In the genomic region with DNA sequence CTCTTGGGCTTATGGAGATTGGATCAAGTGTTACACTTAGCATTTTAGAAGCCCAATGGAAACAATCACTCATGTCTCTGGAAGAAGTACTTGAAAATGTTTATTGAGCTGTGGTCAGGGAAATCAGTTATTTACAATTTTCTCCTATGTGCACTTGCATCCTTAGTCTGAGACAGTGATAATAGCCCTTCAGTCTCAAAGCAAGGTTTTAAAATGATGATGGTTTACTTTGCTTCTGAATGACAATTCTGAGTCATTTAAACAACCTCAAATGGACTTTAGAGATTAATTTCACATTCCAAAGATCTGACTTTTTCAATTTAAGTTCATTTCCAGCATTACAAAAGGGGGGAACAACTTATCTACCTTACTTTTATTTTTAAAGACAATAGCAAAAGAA, we compare ENCODE assay signal across 20 cellular contexts. TPM values are rescaled to one million over a fixed set of nuclear protein-coding genes. Genes with fewer than 3 reads are reported as not detected.
A peak's percentile ranks its signal among the peaks of the same experiment; 100 is the strongest.
DNase-seq lines count a peak whose midpoint lies in the region; ATAC-seq, FAIRE-seq and TF ChIP-seq lines count a peak whose summit lies in the region.
"Had no signal": no experiment of that assay in that cellular context is flagged by ENCODE, and none has a peak within 500 bp of the region (broad histone marks: within the 10 kb centered on the region; RNA-seq: fewer than 3 reads in every experiment).

No MANE protein-coding gene starts in this region.

- peaks cover 60% of the 10 kb centered on the region for H3K79me2 ChIP-seq in parathyroid adenoma

- H3K4me1 ChIP-seq in parathyroid adenoma = peaks cover 60% of the 10 kb centered on the region

- TF ChIP-seq CTCF in brain microvascular endothelial cell (IDR thresholded peaks at IDR 0.05; ENCODE audit: low read depth, low read length, missing control alignments) = no peak
- TF ChIP-seq CTCF in parathyroid adenoma (IDR thresholded peaks at IDR 0.05) = no peak
- no peak for TF ChIP-seq CTCF in GM10266 (IDR thresholded peaks at IDR 0.05; ENCODE audit: control insufficient read depth, insufficient read depth, low read depth, missing control alignments)
- TF ChIP-seq CTCF in omental fat pad (IDR thresholded peaks at IDR 0.05) = no peak

- H3K4me3 ChIP-seq in brain microvascular endothelial cell (ENCODE audit: low read depth, low read length) (no peak overlapping the region), parathyroid adenoma (ENCODE audit: low read depth, low read length) (no peak overlapping the region)
- H3K4me3 ChIP-seq: K562, lower lobe of right lung had no signal

- no peaks in the 10 kb centered on the region for H3K9me3 ChIP-seq in parathyroid adenoma (ENCODE audit: control insufficient read depth, low read length)
- H3K9me3 ChIP-seq: lower lobe of right lung had no signal

- H3K36me3 ChIP-seq in brain microvascular endothelial cell (replicated peaks) (peaks cover 42% of the 10 kb centered on the region), parathyroid adenoma (ENCODE audit: control insufficient read depth, insufficient read depth, low read length) (no peaks in the 10 kb centered on the region)

- no peak for ATAC-seq in GM19452 (IDR thresholded peaks at IDR 0.05; ENCODE audit: unreplicated experiment)
- no peak for ATAC-seq in GM18867 (IDR thresholded peaks at IDR 0.05; ENCODE audit: unreplicated experiment)
- ATAC-seq in omental fat pad (ENCODE audit: low FRiP score) = no peak
- ATAC-seq: activated CD8-positive, alpha-beta memory T cell treated with anti-CD3 and anti-CD28 coated beads, Interleukin-2, amount 10 ng/mL, durations not matched to agents 7 days and 5 days; effector memory CD8-positive, alpha-beta T cell; K562; T-cell had no signal

- no peak overlapping the region for H3K4me2 ChIP-seq in parathyroid adenoma (ENCODE audit: low read length)

- H3K27ac ChIP-seq in brain microvascular endothelial cell (peak overlapping the region; percentile 82), parathyroid adenoma (peak overlapping the region; percentile 7)
- H3K27ac ChIP-seq: lower lobe of right lung had no signal

- no peak overlapping the region for H2AFZ ChIP-seq in parathyroid adenoma

- H3K27me3 ChIP-seq in brain microvascular endothelial cell (replicated peaks) (no peaks in the 10 kb centered on the region), parathyroid adenoma (ENCODE audit: control insufficient read depth, insufficient read depth, low read length) (no peaks in the 10 kb centered on the region)

- DNase-seq in GM19239 (ENCODE audit: insufficient read length, low spot score) = no peak
- peak; percentile 87 for DNase-seq in M059J (ENCODE audit: low read depth)
- DNase-seq in brain microvascular endothelial cell = no peak
- no peak for DNase-seq in GM10266 (ENCODE audit: extremely low spot score)
- no peak for DNase-seq in omental fat pad (ENCODE audit: low spot score)
- DNase-seq: activated CD4-positive, alpha-beta T cell treated with anti-CD3 and anti-CD28 coated beads for 4 hours; activated CD8-positive, alpha-beta memory T cell treated with anti-CD3 and anti-CD28 coated beads, Interleukin-2, amount 10 ng/mL, durations not matched to agents 7 days and 5 days; CD8-positive, alpha-beta memory T cell; effector memory CD8-positive, alpha-beta T cell; islet precursor cell; lower lobe of right lung; NCI-H1694; NCI-H510A; stimulated activated CD4-positive, alpha-beta T cell treated with anti-CD3 and anti-CD28 coated beads, Interleukin-12 subunit alpha, Interleukin-12 subunit beta, amount 100 ng/mL, for 4 hours; T-cell had no signal

- in situ Hi-C loops in brain microvascular endothelial cell (cut with HindIII; ENCODE audit: low pct_ligation_motif_present, low sequenced_read_pairs) = loop anchor here (25.0 kb wide), 1 partner anchor 393 kb away; no protein-coding TSS in a partner anchor

- peak; percentile 61 for FAIRE-seq in GM19239 (lab: Jason Lieb, UNC)
- FAIRE-seq: colon, K562 had no signal

- H3K9ac ChIP-seq in parathyroid adenoma = no peak overlapping the region

RNA-seq across cellular contexts. Expression of a gene that starts 20.1 kb away (rescaled TPM):
- total RNA-seq in M059J (2014; rRNA removed; shearing (Covaris generic)) = 89.0 and 110 TPM in 2 replicates
- 100 to 1,000 TPM in 2 of 4 donors, 10 to 100 TPM in 2; 27.7 to 287 (median 98.7) TPM for total RNA-seq in omental fat pad
